In genomic region chr1:231335663-231336602, GRCh38 we compare ENCODE assay signal across 8 cellular contexts.
DNase-seq lines count a peak whose midpoint lies in the region; TF ChIP-seq lines count a peak whose summit lies in the region.

No MANE protein-coding gene starts in this region.

- peak overlapping the region; percentile 86 for H3K4me3 ChIP-seq in OCI-LY1 (ENCODE audit: low read depth, low read length, poor library complexity, severe bottlenecking)
- peak overlapping the region; percentile 99 for H3K4me3 ChIP-seq in epithelial cell of esophagus (ENCODE audit: low read length)
- peak overlapping the region; percentile 99 for H3K4me3 ChIP-seq in parathyroid adenoma (ENCODE audit: low read depth, low read length)

- DNase-seq in EL = peak; percentile 6
- DNase-seq in epithelial cell of esophagus (ENCODE audit: low read depth) = peak; percentile 19
- no peak for DNase-seq in NCI-H2029 treated with DMSO at 0.1 percent for 48 hours (lab: John Stamatoyannopoulos, UW)
- no peak for DNase-seq in SIG-M5 treated with dmso at 0.1 percent for 504 hours (lab: John Stamatoyannopoulos, UW; ENCODE audit: unreplicated experiment)
- DNase-seq in effector CD8-positive, alpha-beta T cell (lab: John Stamatoyannopoulos, UW) = no peak
- DNase-seq in NCI-H2029 (lab: John Stamatoyannopoulos, UW) = no peak

- TF ChIP-seq CTCF in OCI-LY1 (IDR thresholded peaks at IDR 0.05; ENCODE audit: low read length) = no peak
- TF ChIP-seq CTCF in epithelial cell of esophagus (IDR thresholded peaks at IDR 0.05; ENCODE audit: insufficient read depth, low read depth, low read length, missing control alignments) = no peak
- TF ChIP-seq CTCF in parathyroid adenoma (IDR thresholded peaks at IDR 0.05) = no peak

- H3K9ac ChIP-seq in OCI-LY1 (ENCODE audit: low read length) (peak overlapping the region; percentile 91), parathyroid adenoma (no peak overlapping the region)

- H3K4me1 ChIP-seq in OCI-LY1 (ENCODE audit: insufficient read depth, low read length, severe bottlenecking) = peaks cover 53% of the 10 kb centered on the region
- peaks cover 12% of the 10 kb centered on the region for H3K4me1 ChIP-seq in parathyroid adenoma

- H3F3A ChIP-seq in OCI-LY1 (ENCODE audit: insufficient read depth, low read length) = no peaks in the 10 kb centered on the region

- H3K79me2 ChIP-seq in OCI-LY1 (ENCODE audit: insufficient read depth, low read length) = peaks cover 61% of the 10 kb centered on the region
- peaks cover 29% of the 10 kb centered on the region for H3K79me2 ChIP-seq in parathyroid adenoma

- peak overlapping the region; percentile 90 for H3K4me2 ChIP-seq in OCI-LY1 (ENCODE audit: low read length)
- H3K4me2 ChIP-seq in parathyroid adenoma (ENCODE audit: low read length) = peak overlapping the region; percentile 68

- H3K36me3 ChIP-seq in OCI-LY1 (ENCODE audit: insufficient read depth, low read length) = peaks cover 34% of the 10 kb centered on the region
- no peaks in the 10 kb centered on the region for H3K36me3 ChIP-seq in parathyroid adenoma (ENCODE audit: control insufficient read depth, insufficient read depth, low read length)

- no peaks in the 10 kb centered on the region for H3K9me3 ChIP-seq in OCI-LY1 (ENCODE audit: low read length)
- H3K9me3 ChIP-seq in parathyroid adenoma (ENCODE audit: control insufficient read depth, low read length) = no peaks in the 10 kb centered on the region

- no peaks in the 10 kb centered on the region for H4K20me1 ChIP-seq in OCI-LY1 (ENCODE audit: insufficient read depth, low read length)

- H2AFZ ChIP-seq in OCI-LY1 (ENCODE audit: low read length) (no peak overlapping the region), parathyroid adenoma (no peak overlapping the region)

- H3K9me2 ChIP-seq in OCI-LY1 (ENCODE audit: low read depth, low read length) = no peaks in the 10 kb centered on the region

- no peaks in the 10 kb centered on the region for H3K27me3 ChIP-seq in OCI-LY1 (ENCODE audit: insufficient read depth, low read length)
- H3K27me3 ChIP-seq in parathyroid adenoma (ENCODE audit: control insufficient read depth, insufficient read depth, low read length) = no peaks in the 10 kb centered on the region

- H3K27ac ChIP-seq in OCI-LY1 (ENCODE audit: low read depth, low read length, poor library complexity, severe bottlenecking) = peak overlapping the region; percentile 19
- H3K27ac ChIP-seq in parathyroid adenoma = no peak overlapping the region

Comparison
In these comparisons a context has a peak if more than half of its experiments do, and no peak if none do; other contexts are left out.
1. DNase-seq: peak in EL (single experiment) and epithelial cell of esophagus (single experiment); none in NCI-H2029 treated with DMSO at 0.1 percent for 48 hours (single experiment), SIG-M5 treated with dmso at 0.1 percent for 504 hours (single experiment), effector CD8-positive, alpha-beta T cell (single experiment) and NCI-H2029 (single experiment).
2. Peak in every context shown above with its lines, with median percentiles within 50 percentile points of each other: H3K4me3 ChIP-seq.